Comparison of ENCODE assay signal across 1 cellular context in genomic region chr18:12702221-12703095, GRCh38.
TF ChIP-seq lines count a peak whose summit lies in the region.

A gene with protein sequence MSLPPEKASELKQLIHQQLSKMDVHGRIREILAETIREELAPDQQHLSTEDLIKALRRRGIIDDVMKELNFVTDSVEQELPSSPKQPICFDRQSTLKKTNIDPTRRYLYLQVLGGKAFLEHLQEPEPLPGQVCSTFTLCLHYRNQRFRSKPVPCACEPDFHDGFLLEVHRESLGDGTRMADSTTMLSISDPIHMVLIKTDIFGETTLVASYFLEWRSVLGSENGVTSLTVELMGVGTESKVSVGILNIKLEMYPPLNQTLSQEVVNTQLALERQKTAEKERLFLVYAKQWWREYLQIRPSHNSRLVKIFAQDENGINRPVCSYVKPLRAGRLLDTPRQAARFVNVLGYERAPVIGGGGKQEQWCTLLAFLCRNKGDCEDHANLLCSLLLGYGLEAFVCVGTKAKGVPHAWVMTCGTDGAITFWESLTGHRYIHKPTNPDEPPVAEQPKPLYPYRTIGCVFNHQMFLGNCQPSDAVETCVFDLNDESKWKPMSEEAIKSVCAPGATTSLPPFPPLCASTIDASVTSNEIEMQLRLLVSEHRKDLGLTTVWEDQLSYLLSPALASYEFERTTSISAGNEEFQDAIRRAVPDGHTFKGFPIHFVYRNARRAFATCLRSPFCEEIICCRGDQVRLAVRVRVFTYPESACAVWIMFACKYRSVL (minus strand): TSS chr18:12702723. CDS start chr18:12702548, 175 bp downstream.
Gene PSMG2 (plus strand): TSS chr18:12703042. CDS start chr18:12703108, 66 bp downstream.

TF ChIP-seq in K562, 482 proteins besides CTCF, POLR2A, EP300 and RAD21 (continued from another document and continues in another):
- TF ChIP-seq, protein P1, sequence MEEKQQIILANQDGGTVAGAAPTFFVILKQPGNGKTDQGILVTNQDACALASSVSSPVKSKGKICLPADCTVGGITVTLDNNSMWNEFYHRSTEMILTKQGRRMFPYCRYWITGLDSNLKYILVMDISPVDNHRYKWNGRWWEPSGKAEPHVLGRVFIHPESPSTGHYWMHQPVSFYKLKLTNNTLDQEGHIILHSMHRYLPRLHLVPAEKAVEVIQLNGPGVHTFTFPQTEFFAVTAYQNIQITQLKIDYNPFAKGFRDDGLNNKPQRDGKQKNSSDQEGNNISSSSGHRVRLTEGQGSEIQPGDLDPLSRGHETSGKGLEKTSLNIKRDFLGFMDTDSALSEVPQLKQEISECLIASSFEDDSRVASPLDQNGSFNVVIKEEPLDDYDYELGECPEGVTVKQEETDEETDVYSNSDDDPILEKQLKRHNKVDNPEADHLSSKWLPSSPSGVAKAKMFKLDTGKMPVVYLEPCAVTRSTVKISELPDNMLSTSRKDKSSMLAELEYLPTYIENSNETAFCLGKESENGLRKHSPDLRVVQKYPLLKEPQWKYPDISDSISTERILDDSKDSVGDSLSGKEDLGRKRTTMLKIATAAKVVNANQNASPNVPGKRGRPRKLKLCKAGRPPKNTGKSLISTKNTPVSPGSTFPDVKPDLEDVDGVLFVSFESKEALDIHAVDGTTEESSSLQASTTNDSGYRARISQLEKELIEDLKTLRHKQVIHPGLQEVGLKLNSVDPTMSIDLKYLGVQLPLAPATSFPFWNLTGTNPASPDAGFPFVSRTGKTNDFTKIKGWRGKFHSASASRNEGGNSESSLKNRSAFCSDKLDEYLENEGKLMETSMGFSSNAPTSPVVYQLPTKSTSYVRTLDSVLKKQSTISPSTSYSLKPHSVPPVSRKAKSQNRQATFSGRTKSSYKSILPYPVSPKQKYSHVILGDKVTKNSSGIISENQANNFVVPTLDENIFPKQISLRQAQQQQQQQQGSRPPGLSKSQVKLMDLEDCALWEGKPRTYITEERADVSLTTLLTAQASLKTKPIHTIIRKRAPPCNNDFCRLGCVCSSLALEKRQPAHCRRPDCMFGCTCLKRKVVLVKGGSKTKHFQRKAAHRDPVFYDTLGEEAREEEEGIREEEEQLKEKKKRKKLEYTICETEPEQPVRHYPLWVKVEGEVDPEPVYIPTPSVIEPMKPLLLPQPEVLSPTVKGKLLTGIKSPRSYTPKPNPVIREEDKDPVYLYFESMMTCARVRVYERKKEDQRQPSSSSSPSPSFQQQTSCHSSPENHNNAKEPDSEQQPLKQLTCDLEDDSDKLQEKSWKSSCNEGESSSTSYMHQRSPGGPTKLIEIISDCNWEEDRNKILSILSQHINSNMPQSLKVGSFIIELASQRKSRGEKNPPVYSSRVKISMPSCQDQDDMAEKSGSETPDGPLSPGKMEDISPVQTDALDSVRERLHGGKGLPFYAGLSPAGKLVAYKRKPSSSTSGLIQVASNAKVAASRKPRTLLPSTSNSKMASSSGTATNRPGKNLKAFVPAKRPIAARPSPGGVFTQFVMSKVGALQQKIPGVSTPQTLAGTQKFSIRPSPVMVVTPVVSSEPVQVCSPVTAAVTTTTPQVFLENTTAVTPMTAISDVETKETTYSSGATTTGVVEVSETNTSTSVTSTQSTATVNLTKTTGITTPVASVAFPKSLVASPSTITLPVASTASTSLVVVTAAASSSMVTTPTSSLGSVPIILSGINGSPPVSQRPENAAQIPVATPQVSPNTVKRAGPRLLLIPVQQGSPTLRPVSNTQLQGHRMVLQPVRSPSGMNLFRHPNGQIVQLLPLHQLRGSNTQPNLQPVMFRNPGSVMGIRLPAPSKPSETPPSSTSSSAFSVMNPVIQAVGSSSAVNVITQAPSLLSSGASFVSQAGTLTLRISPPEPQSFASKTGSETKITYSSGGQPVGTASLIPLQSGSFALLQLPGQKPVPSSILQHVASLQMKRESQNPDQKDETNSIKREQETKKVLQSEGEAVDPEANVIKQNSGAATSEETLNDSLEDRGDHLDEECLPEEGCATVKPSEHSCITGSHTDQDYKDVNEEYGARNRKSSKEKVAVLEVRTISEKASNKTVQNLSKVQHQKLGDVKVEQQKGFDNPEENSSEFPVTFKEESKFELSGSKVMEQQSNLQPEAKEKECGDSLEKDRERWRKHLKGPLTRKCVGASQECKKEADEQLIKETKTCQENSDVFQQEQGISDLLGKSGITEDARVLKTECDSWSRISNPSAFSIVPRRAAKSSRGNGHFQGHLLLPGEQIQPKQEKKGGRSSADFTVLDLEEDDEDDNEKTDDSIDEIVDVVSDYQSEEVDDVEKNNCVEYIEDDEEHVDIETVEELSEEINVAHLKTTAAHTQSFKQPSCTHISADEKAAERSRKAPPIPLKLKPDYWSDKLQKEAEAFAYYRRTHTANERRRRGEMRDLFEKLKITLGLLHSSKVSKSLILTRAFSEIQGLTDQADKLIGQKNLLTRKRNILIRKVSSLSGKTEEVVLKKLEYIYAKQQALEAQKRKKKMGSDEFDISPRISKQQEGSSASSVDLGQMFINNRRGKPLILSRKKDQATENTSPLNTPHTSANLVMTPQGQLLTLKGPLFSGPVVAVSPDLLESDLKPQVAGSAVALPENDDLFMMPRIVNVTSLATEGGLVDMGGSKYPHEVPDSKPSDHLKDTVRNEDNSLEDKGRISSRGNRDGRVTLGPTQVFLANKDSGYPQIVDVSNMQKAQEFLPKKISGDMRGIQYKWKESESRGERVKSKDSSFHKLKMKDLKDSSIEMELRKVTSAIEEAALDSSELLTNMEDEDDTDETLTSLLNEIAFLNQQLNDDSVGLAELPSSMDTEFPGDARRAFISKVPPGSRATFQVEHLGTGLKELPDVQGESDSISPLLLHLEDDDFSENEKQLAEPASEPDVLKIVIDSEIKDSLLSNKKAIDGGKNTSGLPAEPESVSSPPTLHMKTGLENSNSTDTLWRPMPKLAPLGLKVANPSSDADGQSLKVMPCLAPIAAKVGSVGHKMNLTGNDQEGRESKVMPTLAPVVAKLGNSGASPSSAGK (IDR thresholded peaks at IDR 0.05): peak; percentile 68
- TF ChIP-seq CHD2 (IDR thresholded peaks at IDR 0.05; ENCODE audit: low read depth, low read length): peak; percentile 85
- TF ChIP-seq BRD9 (IDR thresholded peaks at IDR 0.05; ENCODE audit: low read depth, partially characterized antibody): peak; percentile 50
- no peak for TF ChIP-seq HDAC8 (tag; IDR thresholded peaks at IDR 0.05)
- no peak for TF ChIP-seq MLX (CRISPR knock-in tag; conservative IDR thresholded peaks at IDR 0.05)
- peak; percentile 24; the same call in 1 of the 2 replicates for TF ChIP-seq FOXP4 (CRISPR knock-in tag; IDR thresholded peaks at IDR 0.05; ENCODE audit: borderline replicate concordance)
- peak; percentile 93 for TF ChIP-seq ELF2 (CRISPR knock-in tag; IDR thresholded peaks at IDR 0.05)
- peak in 2 of 3 experiments; percentile 55 to 56 for TF ChIP-seq YY1 (IDR thresholded peaks at IDR 0.05; ENCODE audit: borderline replicate concordance in 1 of 3, control insufficient read depth in 1 of 3, extremely low read depth in 1 of 3, insufficient read depth in 3 of 3, insufficient read length in 1 of 3, insufficient replicate concordance in 2 of 3, low read depth in 1 of 3, low read length in 2 of 3)
- TF ChIP-seq GABPA (tag; conservative IDR thresholded peaks at IDR 0.05; ENCODE audit: low read depth): peak; percentile 58
- peak in 1 of 2 experiments; percentile 99 for TF ChIP-seq NCOA2 (IDR thresholded peaks at IDR 0.05; ENCODE audit: partially characterized antibody in 2 of 2)
- no peak for TF ChIP-seq TARDBP (IDR thresholded peaks at IDR 0.05)
- peak in 1 of 2 experiments; percentile 28; a peak in 1 of 4 replicates for TF ChIP-seq FOXA3 (CRISPR knock-in tag; conservative IDR thresholded peaks at IDR 0.05 in 1 of 2, IDR thresholded peaks at IDR 0.05 in 1 of 2)
- TF ChIP-seq SP1 (CRISPR knock-in tag; IDR thresholded peaks at IDR 0.05): peak; percentile 41; the same call in 1 of the 2 replicates
- no peak for TF ChIP-seq SNIP1 (IDR thresholded peaks at IDR 0.05; ENCODE audit: low read depth)
- TF ChIP-seq TEAD1 (CRISPR knock-in tag; IDR thresholded peaks at IDR 0.05): peak in 1 of 2 experiments; percentile 50; a peak in 2 of 4 replicates
- TF ChIP-seq RBM14 (IDR thresholded peaks at IDR 0.05; ENCODE audit: borderline replicate concordance, insufficient read depth, low read depth, low read length): no peak
- TF ChIP-seq ARNT (IDR thresholded peaks at IDR 0.05): no peak
- peak; percentile 12; the same call in 1 of the 2 replicates for TF ChIP-seq ZBTB33 (CRISPR knock-in tag; IDR thresholded peaks at IDR 0.05)
- peak; percentile 69 to 80; a peak in 2 of 4 replicates for TF ChIP-seq SIN3A (IDR thresholded peaks at IDR 0.05; ENCODE audit: borderline replicate concordance in 2 of 2, control insufficient read depth in 1 of 2, low read depth in 2 of 2, low read length in 2 of 2)
- TF ChIP-seq ZFPM2 (CRISPR knock-in tag; IDR thresholded peaks at IDR 0.05): no peak
- TF ChIP-seq CSDE1 (IDR thresholded peaks at IDR 0.05): no peak; a peak in 1 of 4 replicates
- TF ChIP-seq CREM (IDR thresholded peaks at IDR 0.05; ENCODE audit: low read depth): peak; percentile 71; the same call in 1 of the 2 replicates
- no peak for TF ChIP-seq DPF2 (IDR thresholded peaks at IDR 0.05)
- TF ChIP-seq NONO (IDR thresholded peaks at IDR 0.05; ENCODE audit: low read depth in 2 of 2, low read length in 1 of 2): peak in 1 of 2 experiments; percentile 96; a peak in 2 of 4 replicates
- peak; percentile 96 for TF ChIP-seq RBBP5 (IDR thresholded peaks at IDR 0.05; ENCODE audit: borderline replicate concordance, insufficient read depth, low read length, poor library complexity, severe bottlenecking)
- no peak for TF ChIP-seq PTRF (tag; IDR thresholded peaks at IDR 0.05)
- peak; percentile 94 for TF ChIP-seq KDM5B (IDR thresholded peaks at IDR 0.05; ENCODE audit: insufficient replicate concordance, low read depth, low read length)
- TF ChIP-seq CTCFL (IDR thresholded peaks at IDR 0.05; ENCODE audit: borderline replicate concordance, insufficient read depth, low read depth, low read length, poor library complexity, severe bottlenecking): peak; percentile 18
- peak; percentile 38 for TF ChIP-seq VEZF1 (CRISPR knock-in tag; IDR thresholded peaks at IDR 0.05)
- TF ChIP-seq ELK1 (CRISPR knock-in tag; IDR thresholded peaks at IDR 0.05): no peak
- peak; percentile 92 for TF ChIP-seq CHD1 (IDR thresholded peaks at IDR 0.05; ENCODE audit: low read length)
- TF ChIP-seq TBP (optimal IDR thresholded peaks at IDR 0.05; ENCODE audit: low read depth, low read length): peak; percentile 87
